ENCODE assay signal across 8 cellular contexts in genomic region chr2:177165731-177166711, GRCh38. TPM values are rescaled to one million over a fixed set of nuclear protein-coding genes. Genes with fewer than 3 reads are reported as not detected.
DNase-seq lines count a peak whose midpoint lies in the region; ATAC-seq and TF ChIP-seq lines count a peak whose summit lies in the region.

No MANE protein-coding gene starts in this region.

- no peak for TF ChIP-seq POLR2A in testis (IDR thresholded peaks at IDR 0.05)

- H3K4me1 Mint-ChIP-seq in activated naive CD4-positive, alpha-beta T cell treated with anti-CD3 and anti-CD28 coated beads for 36 hours (ENCODE audit: low read depth): peaks cover 30% of the 10 kb centered on the region

- peak overlapping the region; percentile 81 for H3K27ac Mint-ChIP-seq in activated naive CD4-positive, alpha-beta T cell treated with anti-CD3 and anti-CD28 coated beads for 36 hours

- H3K9me3 Mint-ChIP-seq in activated naive CD4-positive, alpha-beta T cell treated with anti-CD3 and anti-CD28 coated beads for 36 hours: no peaks in the 10 kb centered on the region

- no peaks in the 10 kb centered on the region for H3K36me3 Mint-ChIP-seq in activated naive CD4-positive, alpha-beta T cell treated with anti-CD3 and anti-CD28 coated beads for 36 hours (ENCODE audit: low read depth)

- DNase-seq in activated naive CD4-positive, alpha-beta T cell treated with anti-CD3 and anti-CD28 coated beads for 36 hours: peak; percentile 30
- no peak for DNase-seq in activated naive CD4-positive, alpha-beta T cell treated with Interleukin-2 at 50 U/mL for 16 hours
- DNase-seq in NCI-H446 (lab: John Stamatoyannopoulos, UW) (peak; percentile 40 to 42), mammary epithelial cell (no peak), left lung (no peak), testis (peak; percentile 50), AG20443 (ENCODE audit: low spot score) (no peak)

- CTCF ChIA-PET in activated naive CD4-positive, alpha-beta T cell treated with anti-CD3 and anti-CD28 coated beads for 36 hours (lab: Charles Lee): interaction anchor here (0.6 to 5.4 kb wide), 26 partner anchors 8 to 559 kb away, joined by 3 to 73 read pairs (median 8); partner anchors contain the start of gene NFE2L2
- CTCF ChIA-PET in mammary epithelial cell (lab: Charles Lee; ENCODE audit: low non-redundant PET): interaction anchor here (0.7 to 0.8 kb wide), 2 partner anchors 46 to 174 kb away, joined by 3 to 4 read pairs; no protein-coding TSS in a partner anchor

- H3K27me3 Mint-ChIP-seq in activated naive CD4-positive, alpha-beta T cell treated with anti-CD3 and anti-CD28 coated beads for 36 hours (ENCODE audit: low read depth): no peaks in the 10 kb centered on the region

- peak overlapping the region; percentile 80 for H2AFZ ChIP-seq in mammary epithelial cell (ENCODE audit: low read depth, low read length)

- in situ Hi-C loops in mammary epithelial cell (cut with MboI; ENCODE audit: low sequenced_read_pairs in 2 of 2): loop anchor here (5.0 to 25.0 kb wide), 5 partner anchors 99 to 596 kb away; partner anchors contain the start of gene NFE2L2 (in 1 of the 2)

- H3K36me3 ChIP-seq in mammary epithelial cell (ENCODE audit: insufficient read depth, low read length) (no peaks in the 10 kb centered on the region), left lung (no peaks in the 10 kb centered on the region), testis (ENCODE audit: low read depth, missing control alignments) (no peaks in the 10 kb centered on the region)

- H3K4me1 ChIP-seq in mammary epithelial cell (ENCODE audit: insufficient read depth, low read length) (peaks cover 48% of the 10 kb centered on the region), left lung (peaks cover 12 to 28% of the 10 kb centered on the region in 2 donors), testis (peaks cover 25% of the 10 kb centered on the region)

- ATAC-seq in HG02759 (IDR thresholded peaks at IDR 0.05; ENCODE audit: unreplicated experiment): peak; percentile 56
- ATAC-seq in left lung: peak; percentile 14

- H3K4me3 ChIP-seq in mammary epithelial cell (replicated peaks in 1 of 3; ENCODE audit: insufficient read depth in 1 of 3, low read depth in 2 of 3, low read length in 3 of 3): peak overlapping the region in 2 of 3 experiments; percentile 2 to 30
- H3K4me3 ChIP-seq in left lung: peak overlapping the region in 1 of 2 donors; percentile 31
- peak overlapping the region in 1 of 2 donors; percentile 32 for H3K4me3 ChIP-seq in testis

- no peak for TF ChIP-seq CTCF in mammary epithelial cell (conservative IDR thresholded peaks at IDR 0.05 in 1 of 2, IDR thresholded peaks at IDR 0.05 in 1 of 2; ENCODE audit: extremely low read depth in 1 of 2, insufficient read depth in 1 of 2, low read depth in 1 of 2, low read length in 2 of 2)
- TF ChIP-seq CTCF in left lung (IDR thresholded peaks at IDR 0.05): no peak
- TF ChIP-seq CTCF in testis (IDR thresholded peaks at IDR 0.05): no peak

- intact Hi-C loops in activated naive CD4-positive, alpha-beta T cell treated with anti-CD3 and anti-CD28 coated beads for 36 hours (cut with micrococcal nuclease): loop anchor here (1.0 to 10.0 kb wide), 3 partner anchors 46 to 739 kb away; partner anchors contain the start of gene HNRNPA3
- intact Hi-C loops in mammary epithelial cell (cut with micrococcal nuclease): loop anchor here (1.0 to 5.0 kb wide), 5 partner anchors 47 to 593 kb away; no protein-coding TSS in a partner anchor
- intact Hi-C loops in left lung (cut with DNase I): loop anchor here in 1 of 2 donors (10.0 kb wide), 3 partner anchors 99 to 589 kb away; partner anchors contain the start of gene NFE2L2
- intact Hi-C loops in testis (cut with DNase I; ENCODE audit: low total_unique reads): loop anchor here (10.0 kb wide), 4 partner anchors 99 to 439 kb away; partner anchors contain the start of gene NFE2L2

- no peaks in the 10 kb centered on the region for H3K27me3 ChIP-seq in mammary epithelial cell (ENCODE audit: insufficient read depth, low read length)
- no peaks in the 10 kb centered on the region for H3K27me3 ChIP-seq in left lung
- H3K27me3 ChIP-seq in testis: no peaks in the 10 kb centered on the region

- peak overlapping the region; percentile 69 for H3K27ac ChIP-seq in mammary epithelial cell (ENCODE audit: insufficient read depth, low read depth, low read length)
- peak overlapping the region; percentile 80 to 89 for H3K27ac ChIP-seq in left lung
- H3K27ac ChIP-seq in testis: peak overlapping the region; percentile 93 to 95

- TSS peak; percentile 18 for BruUV-seq in mammary epithelial cell (replicated peaks; lab: Mats Ljungman, UMichigan)

- peak overlapping the region; percentile 41 for H3K9ac ChIP-seq in mammary epithelial cell (ENCODE audit: insufficient read depth, low read length)

- H3K9me3 ChIP-seq in mammary epithelial cell (replicated peaks; ENCODE audit: insufficient read depth, low read length) (no peaks in the 10 kb centered on the region), left lung (no peaks in the 10 kb centered on the region), testis (no peaks in the 10 kb centered on the region)

- H3K4me2 ChIP-seq in mammary epithelial cell (ENCODE audit: insufficient read depth, low read depth, low read length): peak overlapping the region; percentile 86

- H3K4me3 Mint-ChIP-seq in activated naive CD4-positive, alpha-beta T cell treated with anti-CD3 and anti-CD28 coated beads for 36 hours: peak overlapping the region; percentile 48

- H4K20me1 ChIP-seq in mammary epithelial cell (ENCODE audit: insufficient read depth, low read length): no peaks in the 10 kb centered on the region

- dilution Hi-C loops in mammary epithelial cell (cut with HindIII; ENCODE audit: low sequenced_read_pairs): loop anchor here (5.0 to 10.0 kb wide), 4 partner anchors 49 to 249 kb away; partner anchors contain the start of gene HNRNPA3

- WGBS in mammary epithelial cell (ENCODE audit: low coverage, missing lambda C conversion rate): 68% methylated on average over 8 of the region's 8 CpGs
- WGBS in testis, 2 donors: 19 to 20% methylated on average over 8 of the region's 8 CpGs

- no peaks in the 10 kb centered on the region for H3K79me2 ChIP-seq in mammary epithelial cell (ENCODE audit: insufficient read depth, low read length)

RNA-seq across cellular contexts. Expression of gene HNRNPA3, which starts 46.6 kb away (rescaled TPM):
- total RNA-seq in activated naive CD4-positive, alpha-beta T cell treated with anti-CD3 and anti-CD28 coated beads for 36 hours: 100 to 1,000 TPM; 312 to 340 TPM
- 100 to 1,000 TPM in 1 of 2 donors, 10 to 100 TPM in 1; 18.2 to 196 TPM for total RNA-seq in mammary epithelial cell
- polyA plus RNA-seq in mammary epithelial cell: 59.9 TPM
- 29.6 TPM for polyA minus RNA-seq in mammary epithelial cell
- 100 to 1,000 TPM; 151 to 180 TPM for total RNA-seq in left lung
- 100 to 1,000 TPM in 1 of 2 donors, 10 to 100 TPM in 1; 81.3 to 103 TPM for total RNA-seq in testis
- polyA plus RNA-seq in testis (ENCODE audit: insufficient read depth, low read depth, low replicate concordance): 284 TPM

Comparison
In these comparisons a context has a peak if more than half of its experiments do, and no peak if none do; other contexts are left out.
1. DNase-seq: peak in activated naive CD4-positive, alpha-beta T cell treated with anti-CD3 and anti-CD28 coated beads for 36 hours (single experiment), NCI-H446 (2 of 2) and testis (single experiment); none in activated naive CD4-positive, alpha-beta T cell treated with Interleukin-2 at 50 U/mL for 16 hours (single experiment), mammary epithelial cell (single experiment), left lung (0 of 2) and AG20443 (single experiment).
2. Peak in every context shown above with its lines, with median percentiles within 50 percentile points of each other: H3K27ac ChIP-seq.